Comparison of ENCODE assay signal across 8 cellular contexts in genomic region chr1:162291000-162291399, GRCh38.
"Had no signal": no experiment of that assay in that cellular context is flagged by ENCODE, and none has a peak within 500 bp of the region (broad histone marks: within the 10 kb centered on the region; RNA-seq: fewer than 3 reads in every experiment).

No MANE protein-coding gene starts in this region.

- H3K4me3 ChIP-seq: GM23248, HAP-1 had no signal

- H3K27ac ChIP-seq: GM23248 had no signal

- H3K9ac ChIP-seq: GM23248 had no signal

- DNase-seq: GM23248, GOT3, H7, HFFc6, KBM-7 had no signal

- ATAC-seq: HCT116 had no signal

- H3K9me3 ChIP-seq: HAP-1 had no signal

- H3K4me1 ChIP-seq: HAP-1 had no signal

- FAIRE-seq: HTR-8/SVneo had no signal

- H2AFZ ChIP-seq: GM23248 had no signal

- H3K36me3 ChIP-seq: HAP-1 had no signal
